14 cellular contexts compared by ENCODE assay signal in genomic region chr10:93947055-93947454, GRCh38. TPM values are rescaled to one million over a fixed set of nuclear protein-coding genes. Genes with fewer than 3 reads are reported as not detected.
DNase-seq lines count a peak whose midpoint lies in the region; ATAC-seq and TF ChIP-seq lines count a peak whose summit lies in the region.
"Had no signal": no experiment of that assay in that cellular context is flagged by ENCODE, and none has a peak within 500 bp of the region (broad histone marks: within the 10 kb centered on the region; RNA-seq: fewer than 3 reads in every experiment).

No MANE protein-coding gene starts in this region.

- H3K9me3 ChIP-seq in MM.1S (replicated peaks; ENCODE audit: insufficient read depth, low read length) = no peaks in the 10 kb centered on the region
- H3K9me3 ChIP-seq in CD4-positive, alpha-beta T cell (ENCODE audit: control insufficient read depth, low read length) = no peaks in the 10 kb centered on the region
- H3K9me3 ChIP-seq: A549 had no signal

- H3K4me1 Mint-ChIP-seq in CD4-positive, alpha-beta T cell (ENCODE audit: low read depth) = no peaks in the 10 kb centered on the region
- H3K4me1 Mint-ChIP-seq: activated CD4-positive, alpha-beta T cell treated with anti-CD3 and anti-CD28 coated beads, Interleukin-2, amount 10 ng/mL, durations not matched to agents 24 days and 14 days; activated naive CD4-positive, alpha-beta T cell treated with anti-CD3 and anti-CD28 coated beads, Interleukin-2, amount 10 ng/mL, durations not matched to agents 7 days and 5 days had no signal

- intact Hi-C loops in CD4-positive, alpha-beta T cell (cut with DNase I, micrococcal nuclease) = no loop called here

- H3K4me3 Mint-ChIP-seq in CD4-positive, alpha-beta T cell = no peak overlapping the region
- H3K4me3 Mint-ChIP-seq: activated CD4-positive, alpha-beta T cell treated with anti-CD3 and anti-CD28 coated beads, Interleukin-2, amount 10 ng/mL, durations not matched to agents 24 days and 14 days; activated naive CD4-positive, alpha-beta T cell treated with anti-CD3 and anti-CD28 coated beads, Interleukin-2, amount 10 ng/mL, durations not matched to agents 7 days and 5 days had no signal

- H3K9me2 ChIP-seq in MM.1S (replicated peaks; ENCODE audit: insufficient read depth, low read length) = no peaks in the 10 kb centered on the region

- no peak for ATAC-seq in CD4-positive, alpha-beta T cell (ENCODE audit: poor library complexity)
- ATAC-seq: A549 had no signal

- peak; percentile 72 for DNase-seq in A172 (ENCODE audit: low spot score)
- DNase-seq in HT1080 (ENCODE audit: low read depth) = peak; percentile 95
- peak; percentile 10 for DNase-seq in epithelial cell of esophagus (ENCODE audit: low read depth)
- peak; percentile 99 for DNase-seq in myocyte (ENCODE audit: low read depth)
- DNase-seq in NCI-H526 (lab: John Stamatoyannopoulos, UW) = no peak
- DNase-seq in MM.1S = no peak
- DNase-seq in CD4-positive, alpha-beta T cell = no peak
- no peak for DNase-seq in NK-92 (lab: John Stamatoyannopoulos, UW; ENCODE audit: unreplicated experiment)
- DNase-seq: activated CD4-positive, alpha-beta T cell treated with anti-CD3 and anti-CD28 coated beads, Interleukin-2, amount 10 ng/mL, durations not matched to agents 24 days and 14 days; activated naive CD4-positive, alpha-beta T cell treated with anti-CD3 and anti-CD28 coated beads, Interleukin-2, amount 10 ng/mL, durations not matched to agents 7 days and 5 days; NCI-H2081 treated with DMSO at 0.1 percent for 48 hours; posterior cingulate gyrus; SHP77 treated with DMSO at 0.1 percent for 48 hours had no signal

- H3K36me3 Mint-ChIP-seq in CD4-positive, alpha-beta T cell (ENCODE audit: low read depth) = peaks cover 4% of the 10 kb centered on the region
- H3K36me3 Mint-ChIP-seq: activated naive CD4-positive, alpha-beta T cell treated with anti-CD3 and anti-CD28 coated beads, Interleukin-2, amount 10 ng/mL, durations not matched to agents 7 days and 5 days had no signal

- H3K27me3 ChIP-seq in MM.1S (replicated peaks; ENCODE audit: insufficient read depth, low read length) = no peaks in the 10 kb centered on the region
- H3K27me3 ChIP-seq in CD4-positive, alpha-beta T cell (ENCODE audit: control insufficient read depth, insufficient read depth, low read length) = no peaks in the 10 kb centered on the region

- H3K27ac Mint-ChIP-seq in CD4-positive, alpha-beta T cell = no peak overlapping the region
- H3K27ac Mint-ChIP-seq: activated CD4-positive, alpha-beta T cell treated with anti-CD3 and anti-CD28 coated beads, Interleukin-2, amount 10 ng/mL, durations not matched to agents 24 days and 14 days; activated naive CD4-positive, alpha-beta T cell treated with anti-CD3 and anti-CD28 coated beads, Interleukin-2, amount 10 ng/mL, durations not matched to agents 7 days and 5 days had no signal

- TF ChIP-seq CTCF in epithelial cell of esophagus (IDR thresholded peaks at IDR 0.05; ENCODE audit: insufficient read depth, low read depth, low read length, missing control alignments) (no peak), MM.1S (IDR thresholded peaks at IDR 0.05; ENCODE audit: low read length) (no peak)
- TF ChIP-seq CTCF in CD4-positive, alpha-beta T cell (IDR thresholded peaks at IDR 0.05) = no peak

- no peaks in the 10 kb centered on the region for H4K20me1 ChIP-seq in MM.1S (ENCODE audit: insufficient read depth, low read length)

- no peak overlapping the region for H3K9ac ChIP-seq in MM.1S (ENCODE audit: low read length)

- no peaks in the 10 kb centered on the region for H3K4me1 ChIP-seq in MM.1S (ENCODE audit: low read length)
- H3K4me1 ChIP-seq: A549 had no signal

- no peak overlapping the region for H3K4me3 ChIP-seq in epithelial cell of esophagus (ENCODE audit: low read length)
- H3K4me3 ChIP-seq in MM.1S (ENCODE audit: low read length) = no peak overlapping the region
- H3K4me3 ChIP-seq: A549 had no signal

- no peaks in the 10 kb centered on the region for H3K36me3 ChIP-seq in MM.1S (replicated peaks; ENCODE audit: insufficient read depth, low read length)

- no peak overlapping the region for H2AFZ ChIP-seq in MM.1S (ENCODE audit: low read length)

- CTCF ChIA-PET in CD4-positive, alpha-beta T cell (lab: Charles Lee) = no interaction called here

- no peaks in the 10 kb centered on the region for H3K9me3 Mint-ChIP-seq in CD4-positive, alpha-beta T cell
- H3K9me3 Mint-ChIP-seq: activated CD4-positive, alpha-beta T cell treated with anti-CD3 and anti-CD28 coated beads, Interleukin-2, amount 10 ng/mL, durations not matched to agents 24 days and 14 days; activated naive CD4-positive, alpha-beta T cell treated with anti-CD3 and anti-CD28 coated beads, Interleukin-2, amount 10 ng/mL, durations not matched to agents 7 days and 5 days had no signal

- H3K27ac ChIP-seq in MM.1S (ENCODE audit: low read length) = no peak overlapping the region
- no peak overlapping the region for H3K27ac ChIP-seq in CD4-positive, alpha-beta T cell (ENCODE audit: low read depth, low read length)
- H3K27ac ChIP-seq: A549 had no signal

- no peaks in the 10 kb centered on the region for H3K79me2 ChIP-seq in MM.1S (ENCODE audit: low read length)

- POLR2A ChIA-PET in CD4-positive, alpha-beta T cell (lab: Charles Lee) = no interaction called here

- no peak overlapping the region for H3K4me2 ChIP-seq in MM.1S (ENCODE audit: low read depth, low read length)
- H3K4me2 ChIP-seq: A549 had no signal

- H3F3A ChIP-seq in MM.1S (ENCODE audit: insufficient read depth, low read length) = no peaks in the 10 kb centered on the region

- H3K27me3 Mint-ChIP-seq in CD4-positive, alpha-beta T cell = no peaks in the 10 kb centered on the region
- H3K27me3 Mint-ChIP-seq: activated CD4-positive, alpha-beta T cell treated with anti-CD3 and anti-CD28 coated beads, Interleukin-2, amount 10 ng/mL, durations not matched to agents 24 days and 14 days; activated naive CD4-positive, alpha-beta T cell treated with anti-CD3 and anti-CD28 coated beads, Interleukin-2, amount 10 ng/mL, durations not matched to agents 7 days and 5 days had no signal

RNA-seq across cellular contexts. Expression of gene PLCE1, which starts 46.7 kb away (rescaled TPM):
- 0.22 and 0.89 TPM in 2 replicates for total RNA-seq in A172 (2014; rRNA removed; shearing (Covaris generic))
- total RNA-seq in HT1080 (2014; rRNA removed; shearing (Covaris generic)) = 2.8 and 3.3 TPM in 2 replicates
- 2.2 and 3.0 TPM in 2 replicates for polyA plus RNA-seq in HT1080 (2015; cell fraction: cytosol; rRNA removed)
- 5.9 and 6.0 TPM in 2 replicates for polyA plus RNA-seq in HT1080 (2015; cell fraction: nucleus; rRNA removed)
- 17.1 and 19.9 TPM in 2 replicates for total RNA-seq in myocyte
- 9.0 TPM for polyA plus RNA-seq in myocyte (2012)
- total RNA-seq in CD4-positive, alpha-beta T cell = under 1 TPM in 1 of 2 experiments, not detected in 1; 0.03 TPM
- total RNA-seq: activated CD4-positive, alpha-beta T cell treated with anti-CD3 and anti-CD28 coated beads, Interleukin-2, amount 10 ng/mL, durations not matched to agents 24 days and 14 days had no signal

RNA-seq across cellular contexts. Expression of gene SLC35G1, which starts 53.3 kb away (rescaled TPM):
- total RNA-seq in A172 (2014; rRNA removed; shearing (Covaris generic)) = 5.3 and 6.0 TPM in 2 replicates
- total RNA-seq in HT1080 (2014; rRNA removed; shearing (Covaris generic)) = 12.4 and 15.0 TPM in 2 replicates
- 13.4 TPM in 2 replicates for polyA plus RNA-seq in HT1080 (2015; cell fraction: cytosol; rRNA removed)
- 10.2 and 10.5 TPM in 2 replicates for polyA plus RNA-seq in HT1080 (2015; cell fraction: nucleus; rRNA removed)
- total RNA-seq in myocyte = 3.9 and 5.3 TPM in 2 replicates
- polyA plus RNA-seq in myocyte (2012) = 4.7 TPM
- total RNA-seq in CD4-positive, alpha-beta T cell = 1 to 10 TPM; 2.9 to 3.1 TPM

Comparison
In these comparisons a context has a peak if more than half of its experiments do, and no peak if none do; other contexts are left out.
1. DNase-seq: peak in A172 (single experiment), HT1080 (single experiment), epithelial cell of esophagus (single experiment) and myocyte (single experiment); none in NCI-H526 (0 of 2), MM.1S (single experiment), CD4-positive, alpha-beta T cell (0 of 10) and NK-92 (single experiment).